Comparison of ENCODE assay signal across 20 cellular contexts in genomic region chr1:198391666-198392065, GRCh38.
DNase-seq lines count a peak whose midpoint lies in the region; ATAC-seq and TF ChIP-seq lines count a peak whose summit lies in the region.
"Had no signal": no experiment of that assay in that cellular context is flagged by ENCODE, and none has a peak within 500 bp of the region (broad histone marks: within the 10 kb centered on the region; RNA-seq: fewer than 3 reads in every experiment).

No MANE protein-coding gene starts in this region.

- no peaks in the 10 kb centered on the region for H3K79me2 ChIP-seq in GM23248 (ENCODE audit: insufficient read depth)

- intact Hi-C loops in lower leg skin (cut with DNase I; ENCODE audit: low total_unique reads), result no loop called here

- no peaks in the 10 kb centered on the region for H3K4me1 ChIP-seq in GM23248 (ENCODE audit: insufficient read depth)
- H3K4me1 ChIP-seq: BLaER1 treated with 17β-estradiol and CSF1 and Interleukin-3, amounts not matched to agents 10 nM and 100 nM had no signal

- no peak overlapping the region for H3K4me3 Mint-ChIP-seq in nephron progenitor cell
- H3K4me3 Mint-ChIP-seq: B cell; CD8-positive, alpha-beta T cell; HFFc6; IgD-negative memory B cell had no signal

- no peaks in the 10 kb centered on the region for H3K9me2 ChIP-seq in GM23248 (ENCODE audit: insufficient read depth)

- no peaks in the 10 kb centered on the region for H3K9me3 Mint-ChIP-seq in nephron progenitor cell
- H3K9me3 Mint-ChIP-seq: CD8-positive, alpha-beta T cell; HFFc6 had no signal

- no peak overlapping the region for H3K27ac Mint-ChIP-seq in nephron progenitor cell
- H3K27ac Mint-ChIP-seq: B cell; CD8-positive, alpha-beta T cell; HFFc6; IgD-negative memory B cell had no signal

- DNase-seq in GM23248, result no peak
- DNase-seq in NCI-H1417 treated with DMSO at 0.1 percent for 48 hours (lab: John Stamatoyannopoulos, UW), result peak; percentile 46
- peak; percentile 71 for DNase-seq in SK-N-DZ (ENCODE audit: low spot score)
- peak; percentile 28 for DNase-seq in nephron progenitor cell
- DNase-seq in T-helper 9 cell, result no peak
- no peak for DNase-seq in stimulated activated CD4-positive, alpha-beta T cell treated with anti-CD3 and anti-CD28 coated beads, Interleukin-2, amount 100 ng/mL, for 48 hours
- DNase-seq in lower leg skin (ENCODE audit: low spot score in 2 of 2), result no peak
- DNase-seq: Calu3; CD8-positive, alpha-beta T cell; DMS79 treated with DMSO at 0.1 percent for 48 hours; GF-D8; GOT3; H7; HFFc6 had no signal

- no peak overlapping the region for H3K27ac ChIP-seq in GM23248
- H3K27ac ChIP-seq: BLaER1 treated with 17β-estradiol and CSF1 and Interleukin-3, amounts not matched to agents 10 nM and 100 nM had no signal

- no peak for TF ChIP-seq CTCF in nephron progenitor cell (IDR thresholded peaks at IDR 0.05)
- TF ChIP-seq CTCF in lower leg skin (IDR thresholded peaks at IDR 0.05), result no peak

- in situ Hi-C loops in GM23248 (cut with MboI), result no loop called here

- H3K36me3 Mint-ChIP-seq in nephron progenitor cell (ENCODE audit: low read depth), result no peaks in the 10 kb centered on the region
- H3K36me3 Mint-ChIP-seq: CD8-positive, alpha-beta T cell; IgD-negative memory B cell had no signal

- no peak overlapping the region for H3K4me3 ChIP-seq in GM23248
- H3K4me3 ChIP-seq in lower leg skin (ENCODE audit: low read depth, poor library complexity, severe bottlenecking), result no peak overlapping the region
- H3K4me3 ChIP-seq: BLaER1 treated with 17β-estradiol and CSF1 and Interleukin-3, amounts not matched to agents 10 nM and 100 nM had no signal

- peaks cover 24% of the 10 kb centered on the region for H3K27me3 Mint-ChIP-seq in nephron progenitor cell (ENCODE audit: low read depth, poor library complexity)

- no peak overlapping the region for H3K4me2 ChIP-seq in GM23248 (ENCODE audit: unreplicated experiment)
- H3K4me2 ChIP-seq: BLaER1 treated with 17β-estradiol and CSF1 and Interleukin-3, amounts not matched to agents 10 nM and 100 nM had no signal

- no peaks in the 10 kb centered on the region for H3K36me3 ChIP-seq in GM23248 (ENCODE audit: low read depth)
- H3K36me3 ChIP-seq: BLaER1 treated with 17β-estradiol and CSF1 and Interleukin-3, amounts not matched to agents 10 nM and 100 nM had no signal

- no peaks in the 10 kb centered on the region for H3F3A ChIP-seq in GM23248 (ENCODE audit: insufficient read depth)

- no peak for TF ChIP-seq POLR2A in lower leg skin (IDR thresholded peaks at IDR 0.05)

- H3K9ac ChIP-seq in GM23248, result no peak overlapping the region
- H3K9ac ChIP-seq: BLaER1 treated with 17β-estradiol and CSF1 and Interleukin-3, amounts not matched to agents 10 nM and 100 nM had no signal

- no peaks in the 10 kb centered on the region for H3K27me3 ChIP-seq in GM23248 (replicated peaks; ENCODE audit: insufficient read depth)
- H3K27me3 ChIP-seq: BLaER1 treated with 17β-estradiol and CSF1 and Interleukin-3, amounts not matched to agents 10 nM and 100 nM had no signal

- H3K4me1 Mint-ChIP-seq in nephron progenitor cell, result peaks cover 33% of the 10 kb centered on the region

- peak overlapping the region; percentile 34; the same call in 1 of the 2 replicates for H2AFZ ChIP-seq in GM23248

- no peaks in the 10 kb centered on the region for H3K9me3 ChIP-seq in GM23248 (ENCODE audit: low read depth)
- H3K9me3 ChIP-seq: BLaER1 treated with 17β-estradiol and CSF1 and Interleukin-3, amounts not matched to agents 10 nM and 100 nM had no signal

- WGBS in GM23248 (ENCODE audit: low coverage in 1 of 2, low lambda C conversion rate in 2 of 2, missing lambda C conversion rate in 2 of 2), 2 experiments, result 18 to 20% methylated on average over 5 of the region's 5 CpGs
- WGBS in lower leg skin, 2 donors, result 44 to 45% methylated on average over 5 of the region's 5 CpGs

- no peak for ATAC-seq in HG02870 (IDR thresholded peaks at IDR 0.05; ENCODE audit: unreplicated experiment)
- ATAC-seq: CD8-positive, alpha-beta T cell; HCT116; HepG2 had no signal

- H4K20me1 ChIP-seq in GM23248 (ENCODE audit: insufficient read depth), result no peaks in the 10 kb centered on the region
- H4K20me1 ChIP-seq: BLaER1 treated with 17β-estradiol and CSF1 and Interleukin-3, amounts not matched to agents 10 nM and 100 nM had no signal

Comparison
In these comparisons a context has a peak if more than half of its experiments do, and no peak if none do; other contexts are left out.
1. DNase-seq: peak in NCI-H1417 treated with DMSO at 0.1 percent for 48 hours (single experiment), SK-N-DZ (single experiment) and nephron progenitor cell (single experiment); none in GM23248 (single experiment), T-helper 9 cell (single experiment), stimulated activated CD4-positive, alpha-beta T cell treated with anti-CD3 and anti-CD28 coated beads, Interleukin-2, amount 100 ng/mL, for 48 hours (0 of 2) and lower leg skin (0 of 2).